ENCODE assay signal across 10 cellular contexts in genomic region chr9:16718952-16719351, GRCh38.
"Had no signal": no experiment of that assay in that cellular context is flagged by ENCODE, and none has a peak within 500 bp of the region (broad histone marks: within the 10 kb centered on the region; RNA-seq: fewer than 3 reads in every experiment).

No MANE protein-coding gene starts in this region.

- H3K27ac ChIP-seq: epithelial cell of prostate, VCaP had no signal

- DNase-seq: activated CD4-positive, alpha-beta T cell treated with anti-CD3 and anti-CD28 coated beads for 36 hours; activated naive CD4-positive, alpha-beta T cell; effector memory CD4-positive, alpha-beta T cell; immature natural killer cell; mesendoderm; stimulated activated CD4-positive, alpha-beta T cell treated with anti-CD3 and anti-CD28 coated beads, Interleukin-4, amount 100 ng/mL, for 24 hours; T-helper 9 cell had no signal

- ATAC-seq: activated CD4-positive, alpha-beta T cell treated with anti-CD3 and anti-CD28 coated beads for 36 hours; left lobe of liver had no signal
